Comparison of ENCODE assay signal across 13 cellular contexts in genomic region chr1:151829352-151830046, GRCh38. TPM values are rescaled to one million over a fixed set of nuclear protein-coding genes. Genes with fewer than 3 reads are reported as not detected.
DNase-seq lines count a peak whose midpoint lies in the region; ATAC-seq and TF ChIP-seq lines count a peak whose summit lies in the region.
"Had no signal": no experiment of that assay in that cellular context is flagged by ENCODE, and none has a peak within 500 bp of the region (broad histone marks: within the 10 kb centered on the region; RNA-seq: fewer than 3 reads in every experiment).

No MANE protein-coding gene starts in this region.

- H3K27ac Mint-ChIP-seq in activated naive CD4-positive, alpha-beta T cell treated with anti-CD3 and anti-CD28 coated beads, Interleukin-2, amount 50 U/mL, for 72 hours, result peak overlapping the region; percentile 70 to 89
- peak overlapping the region in 3 of 7 donors; percentile 72 to 81 (median 76) for H3K27ac Mint-ChIP-seq in CD14-positive monocyte

- in situ Hi-C loops in GM13977 (cut with MboI; ENCODE audit: low pct_unique_long_range_greater_than_20kb, low sequenced_read_pairs, unreplicated experiment), result no loop called here

- POLR2A ChIA-PET in HEK293 (lab: Yijun Ruan, JAX), result no interaction called here

- TF ChIP-seq CTCF in HEK293 (tag by site-specific recombination; IDR thresholded peaks at IDR 0.05) (no peak), CD14-positive monocyte (IDR thresholded peaks at IDR 0.05) (no peak), GM13977 (IDR thresholded peaks at IDR 0.05; ENCODE audit: extremely low read depth, insufficient read depth, missing control alignments) (no peak)

- CTCF ChIA-PET in HEK293 (lab: Yijun Ruan, JAX), result interaction anchor here (0.6 to 0.7 kb wide), 2 partner anchors 12 to 13 kb away, joined by 3 read pairs; no protein-coding TSS in a partner anchor

- ATAC-seq in activated naive CD4-positive, alpha-beta T cell treated with anti-CD3 and anti-CD28 coated beads, Interleukin-2, amount 50 U/mL, for 72 hours, result peak; percentile 15 to 30
- ATAC-seq in GM21381 (IDR thresholded peaks at IDR 0.05; ENCODE audit: unreplicated experiment), result no peak
- ATAC-seq: left lung had no signal

- H3K4me1 ChIP-seq in HEK293 (ENCODE audit: control insufficient read depth, insufficient read depth, low read length) (peaks cover 2% of the 10 kb centered on the region), muscle layer of duodenum (ENCODE audit: control insufficient read depth in 1 of 2, insufficient read depth in 2 of 2, low read length in 2 of 2) (peaks cover 4 to 6% of the 10 kb centered on the region in 2 donors)

- H3K4me3 ChIP-seq in HEK293 (ENCODE audit: low read depth, low read length) (no peak overlapping the region), muscle layer of duodenum (ENCODE audit: low read depth in 1 of 2, low read length in 2 of 2) (no peak overlapping the region)
- H3K4me3 ChIP-seq: left lung, thoracic aorta had no signal

- peaks cover 3% of the 10 kb centered on the region for H3K27me3 ChIP-seq in muscle layer of duodenum (ENCODE audit: low read depth, low read length)
- H3K27me3 ChIP-seq: left lung had no signal

- H3K9me3 Mint-ChIP-seq in activated naive CD4-positive, alpha-beta T cell treated with anti-CD3 and anti-CD28 coated beads, Interleukin-2, amount 50 U/mL, for 72 hours, result no peaks in the 10 kb centered on the region
- H3K9me3 Mint-ChIP-seq in CD14-positive monocyte, result no peaks in the 10 kb centered on the region

- H3K27me3 Mint-ChIP-seq in CD14-positive monocyte (ENCODE audit: low read depth in 3 of 3), result peaks cover 1 to 11% (median 4%) of the 10 kb centered on the region in 3 donors

- H3K36me3 Mint-ChIP-seq in activated naive CD4-positive, alpha-beta T cell treated with anti-CD3 and anti-CD28 coated beads, Interleukin-2, amount 50 U/mL, for 72 hours, result no peaks in the 10 kb centered on the region
- no peaks in the 10 kb centered on the region for H3K36me3 Mint-ChIP-seq in CD14-positive monocyte

- peak overlapping the region in 1 of 2 donors; percentile 54 for H3K4me3 Mint-ChIP-seq in CD14-positive monocyte

- peaks cover 65% of the 10 kb centered on the region for H3K4me1 Mint-ChIP-seq in CD14-positive monocyte

- H3K9me3 ChIP-seq in HEK293 (ENCODE audit: control insufficient read depth, insufficient read depth, low read depth, low read length) (no peaks in the 10 kb centered on the region), muscle layer of duodenum (ENCODE audit: control insufficient read depth in 1 of 2, low read length in 2 of 2) (no peaks in the 10 kb centered on the region)
- H3K9me3 ChIP-seq: left lung, thoracic aorta had no signal

- no peaks in the 10 kb centered on the region for H3K36me3 ChIP-seq in HEK293 (ENCODE audit: control insufficient read depth in 2 of 2, insufficient read depth in 1 of 2, low read length in 2 of 2)
- H3K36me3 ChIP-seq in muscle layer of duodenum (ENCODE audit: control insufficient read depth in 1 of 2, insufficient read depth in 2 of 2, low read length in 2 of 2), result no peaks in the 10 kb centered on the region
- H3K36me3 ChIP-seq: left lung, thoracic aorta had no signal

- intact Hi-C loops in CD14-positive monocyte (cut with micrococcal nuclease), result no loop called here

- H3K27ac ChIP-seq in HEK293 (ENCODE audit: extremely low read depth, low read depth, low read length) (no peak overlapping the region), muscle layer of duodenum (ENCODE audit: low read length) (peak overlapping the region; percentile 8)
- H3K27ac ChIP-seq: thoracic aorta had no signal

- peak; percentile 57 to 69 for DNase-seq in AML-193 (lab: John Stamatoyannopoulos, UW)
- DNase-seq in activated naive CD4-positive, alpha-beta T cell treated with anti-CD3 and anti-CD28 coated beads, Interleukin-2, amount 50 U/mL, for 72 hours (ENCODE audit: low spot score in 2 of 2), result no peak
- no peak for DNase-seq in activated gamma-delta T cell (lab: John Stamatoyannopoulos, UW)
- DNase-seq in CD14-positive monocyte (ENCODE audit: low spot score), result no peak
- no peak for DNase-seq in GM13977 (ENCODE audit: low spot score)

TF ChIP-seq in HEK293, 187 proteins besides CTCF, POLR2A, EP300 and RAD21:
- TF ChIP-seq KLF17 (tag by site-specific recombination; IDR thresholded peaks at IDR 0.05) (no peak), ZNF654 (tag by site-specific recombination; IDR thresholded peaks at IDR 0.05; ENCODE audit: low read depth) (no peak), ZIC2 (tag by site-specific recombination; IDR thresholded peaks at IDR 0.05) (peak; percentile 21; the same call in 1 of the 2 replicates), ZFHX2 (tag by site-specific recombination; conservative IDR thresholded peaks at IDR 0.05) (0 out of 2 replicates have a peak, but pooled peaks have one; percentile 5), PBX3 (CRISPR knock-in tag; IDR thresholded peaks at IDR 0.05) (no peak)

RNA-seq across cellular contexts. Expression of gene RORC, which starts 2.1 kb away (rescaled TPM):
- total RNA-seq in activated naive CD4-positive, alpha-beta T cell treated with anti-CD3 and anti-CD28 coated beads, Interleukin-2, amount 50 U/mL, for 72 hours, result 10 to 100 TPM in 1 of 2 donors, 1 to 10 TPM in 1; 1.4 to 11.3 TPM
- not detected for polyA plus RNA-seq in CD14-positive monocyte
- total RNA-seq: OCI-LY7, pulmonary artery endothelial cell, thoracic aorta had no signal

RNA-seq across cellular contexts. Expression of gene C2CD4D, which starts 10.1 kb away (rescaled TPM):
- 1 to 10 TPM; 1.6 to 2.3 TPM for total RNA-seq in activated naive CD4-positive, alpha-beta T cell treated with anti-CD3 and anti-CD28 coated beads, Interleukin-2, amount 50 U/mL, for 72 hours
- polyA plus RNA-seq in CD14-positive monocyte, result not detected
- total RNA-seq: dermis blood vessel endothelial cell, OCI-LY7, thoracic aorta had no signal

RNA-seq across cellular contexts. Expression of gene THEM5, which starts 24.0 kb away (rescaled TPM):
- not detected for total RNA-seq in activated naive CD4-positive, alpha-beta T cell treated with anti-CD3 and anti-CD28 coated beads, Interleukin-2, amount 50 U/mL, for 72 hours
- not detected for polyA plus RNA-seq in CD14-positive monocyte
- total RNA-seq: left lung, OCI-LY7, pulmonary artery endothelial cell, thoracic aorta had no signal

RNA-seq across cellular contexts. Expression of gene LINGO4, which starts 24.3 kb away (rescaled TPM):
- under 1 TPM in 1 of 2 donors, not detected in 1; 0.72 TPM for total RNA-seq in activated naive CD4-positive, alpha-beta T cell treated with anti-CD3 and anti-CD28 coated beads, Interleukin-2, amount 50 U/mL, for 72 hours
- polyA plus RNA-seq in CD14-positive monocyte, result not detected
- total RNA-seq: dermis blood vessel endothelial cell, OCI-LY7, pulmonary artery endothelial cell, thoracic aorta had no signal

RNA-seq across cellular contexts. Expression of gene TDRKH, which starts 39.2 kb away (rescaled TPM):
- total RNA-seq in activated naive CD4-positive, alpha-beta T cell treated with anti-CD3 and anti-CD28 coated beads, Interleukin-2, amount 50 U/mL, for 72 hours, result 10 to 100 TPM; 25.1 to 30.7 TPM
- polyA plus RNA-seq in CD14-positive monocyte, result 1 to 10 TPM; 1.1 to 1.6 TPM

Comparison
In these comparisons a context has a peak if more than half of its experiments do, and no peak if none do; other contexts are left out.
1. DNase-seq: peak in AML-193 (2 of 2); none in activated naive CD4-positive, alpha-beta T cell treated with anti-CD3 and anti-CD28 coated beads, Interleukin-2, amount 50 U/mL, for 72 hours (0 of 2), activated gamma-delta T cell (single experiment), CD14-positive monocyte (single experiment) and GM13977 (single experiment).